Comparison of ENCODE assay signal across 1 cellular context in the genomic region with DNA sequence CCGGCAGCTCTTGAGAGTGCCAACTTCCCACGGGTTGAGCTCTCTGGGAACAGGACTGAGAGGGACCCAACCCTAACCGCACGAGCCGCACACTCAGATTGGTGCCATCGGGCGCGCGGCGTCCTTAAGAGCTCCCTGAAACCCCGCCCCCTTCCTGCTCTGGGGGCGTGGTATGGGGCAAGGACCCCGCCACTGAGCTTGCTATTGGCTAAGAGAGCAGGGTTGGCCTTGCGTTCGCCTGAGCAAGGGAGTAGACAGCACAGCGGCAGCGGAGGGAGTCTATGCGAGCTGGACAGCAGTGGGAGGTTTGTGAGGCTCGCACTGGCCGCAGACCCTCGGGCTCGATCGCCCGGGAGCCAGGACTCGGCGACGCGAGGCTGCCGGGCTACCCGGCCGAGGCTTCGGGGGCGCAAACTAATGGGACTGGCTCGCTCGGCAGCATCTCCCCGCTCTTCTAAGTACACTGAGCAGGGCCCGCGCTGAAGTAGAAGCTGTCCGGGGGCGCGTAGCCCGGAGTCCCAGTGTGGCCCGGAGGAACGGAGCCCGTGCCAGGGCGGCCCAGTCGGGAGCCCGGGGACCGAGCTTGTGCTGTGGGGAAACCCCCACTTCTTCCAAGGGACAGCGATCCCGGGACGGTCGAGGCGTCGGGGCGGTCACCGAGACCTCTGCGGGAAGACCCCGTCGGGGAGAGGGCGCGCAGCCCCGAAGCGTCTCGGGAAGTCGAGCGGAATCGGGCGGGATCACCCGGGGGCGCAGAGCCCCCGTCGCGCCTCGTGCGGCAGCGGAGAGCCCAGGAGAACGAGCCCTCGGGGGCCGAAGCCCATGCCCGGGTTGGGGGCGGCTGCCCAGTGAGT.
A peak's percentile ranks its signal among the peaks of the same experiment; 100 is the strongest.
TF ChIP-seq lines count a peak whose summit lies in the region.

A gene (plus strand): TSS at position 282 of the 854 bp plus-strand sequence. CDS start 756 bp downstream, outside the sequence.

TF ChIP-seq in K562, 482 proteins besides CTCF, POLR2A, EP300 and RAD21 (continued from another document):
- TF ChIP-seq ZNF699 (CRISPR knock-in tag; IDR thresholded peaks at IDR 0.05; ENCODE audit: insufficient replicate concordance) (no peak), ELF4 (CRISPR knock-in tag; IDR thresholded peaks at IDR 0.05) (no peak), ZNF384 (IDR thresholded peaks at IDR 0.05; ENCODE audit: low read depth, low read length) (no peak), TAF1 (IDR thresholded peaks at IDR 0.05; ENCODE audit: control insufficient read depth, extremely low read depth, insufficient read depth, low read length, severe bottlenecking) (peak; percentile 39), NFIC (IDR thresholded peaks at IDR 0.05) (0 out of 2 replicates have a peak, but pooled peaks have one; percentile 26), FOXK2 (conservative IDR thresholded peaks at IDR 0.05 in 1 of 2, IDR thresholded peaks at IDR 0.05 in 1 of 2; ENCODE audit: low read depth in 2 of 2) (no peak), NFYB (IDR thresholded peaks at IDR 0.05; ENCODE audit: extremely low read depth, insufficient read length) (peak; percentile 34), RBFOX2 (IDR thresholded peaks at IDR 0.05; ENCODE audit: low read depth, low read length) (peak; percentile 74), LEF1 (IDR thresholded peaks at IDR 0.05) (no peak), NCOA6 (IDR thresholded peaks at IDR 0.05) (peak; percentile 59), PML (IDR thresholded peaks at IDR 0.05; ENCODE audit: low read length) (no peak), ZBTB7A (IDR thresholded peaks at IDR 0.05; ENCODE audit: borderline replicate concordance, control insufficient read depth, low read depth, low read length) (no peak), POLR3G (IDR thresholded peaks at IDR 0.05; ENCODE audit: extremely low read depth, insufficient read length, insufficient replicate concordance) (no peak), TCF7L2 (IDR thresholded peaks at IDR 0.05; ENCODE audit: low read depth, low read length) (no peak), KLF10 (CRISPR knock-in tag; IDR thresholded peaks at IDR 0.05) (no peak), ZNF133 (CRISPR knock-in tag; IDR thresholded peaks at IDR 0.05) (no peak), POLR2G (IDR thresholded peaks at IDR 0.05; ENCODE audit: low read depth, low read length) (peak; percentile 80), YY1 (IDR thresholded peaks at IDR 0.05; ENCODE audit: borderline replicate concordance in 1 of 3, control insufficient read depth in 1 of 3, extremely low read depth in 1 of 3, insufficient read depth in 3 of 3, insufficient read length in 1 of 3, insufficient replicate concordance in 2 of 3, low read depth in 1 of 3, low read length in 2 of 3) (no peak), MIER1 (IDR thresholded peaks at IDR 0.05; ENCODE audit: low read depth) (no peak), KDM5B (IDR thresholded peaks at IDR 0.05; ENCODE audit: insufficient replicate concordance, low read depth, low read length) (peak; percentile 57), TEAD2 (tag; IDR thresholded peaks at IDR 0.05) (no peak), ZNF354B (CRISPR knock-in tag; IDR thresholded peaks at IDR 0.05) (no peak)
- TF ChIP-seq, protein P1, sequence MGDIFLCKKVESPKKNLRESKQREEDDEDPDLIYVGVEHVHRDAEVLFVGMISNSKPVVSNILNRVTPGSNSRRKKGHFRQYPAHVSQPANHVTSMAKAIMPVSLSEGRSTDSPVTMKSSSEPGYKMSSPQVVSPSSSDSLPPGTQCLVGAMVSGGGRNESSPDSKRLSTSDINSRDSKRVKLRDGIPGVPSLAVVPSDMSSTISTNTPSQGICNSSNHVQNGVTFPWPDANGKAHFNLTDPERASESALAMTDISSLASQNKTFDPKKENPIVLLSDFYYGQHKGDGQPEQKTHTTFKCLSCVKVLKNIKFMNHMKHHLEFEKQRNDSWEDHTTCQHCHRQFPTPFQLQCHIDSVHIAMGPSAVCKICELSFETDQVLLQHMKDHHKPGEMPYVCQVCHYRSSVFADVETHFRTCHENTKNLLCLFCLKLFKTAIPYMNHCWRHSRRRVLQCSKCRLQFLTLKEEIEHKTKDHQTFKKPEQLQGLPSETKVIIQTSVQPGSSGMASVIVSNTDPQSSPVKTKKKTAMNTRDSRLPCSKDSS (IDR thresholded peaks at IDR 0.05; ENCODE audit: low read depth, partially characterized antibody), result no peak
- TF ChIP-seq, protein P2, sequence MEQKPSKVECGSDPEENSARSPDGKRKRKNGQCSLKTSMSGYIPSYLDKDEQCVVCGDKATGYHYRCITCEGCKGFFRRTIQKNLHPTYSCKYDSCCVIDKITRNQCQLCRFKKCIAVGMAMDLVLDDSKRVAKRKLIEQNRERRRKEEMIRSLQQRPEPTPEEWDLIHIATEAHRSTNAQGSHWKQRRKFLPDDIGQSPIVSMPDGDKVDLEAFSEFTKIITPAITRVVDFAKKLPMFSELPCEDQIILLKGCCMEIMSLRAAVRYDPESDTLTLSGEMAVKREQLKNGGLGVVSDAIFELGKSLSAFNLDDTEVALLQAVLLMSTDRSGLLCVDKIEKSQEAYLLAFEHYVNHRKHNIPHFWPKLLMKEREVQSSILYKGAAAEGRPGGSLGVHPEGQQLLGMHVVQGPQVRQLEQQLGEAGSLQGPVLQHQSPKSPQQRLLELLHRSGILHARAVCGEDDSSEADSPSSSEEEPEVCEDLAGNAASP (IDR thresholded peaks at IDR 0.05), result no peak
- TF ChIP-seq, protein P3, sequence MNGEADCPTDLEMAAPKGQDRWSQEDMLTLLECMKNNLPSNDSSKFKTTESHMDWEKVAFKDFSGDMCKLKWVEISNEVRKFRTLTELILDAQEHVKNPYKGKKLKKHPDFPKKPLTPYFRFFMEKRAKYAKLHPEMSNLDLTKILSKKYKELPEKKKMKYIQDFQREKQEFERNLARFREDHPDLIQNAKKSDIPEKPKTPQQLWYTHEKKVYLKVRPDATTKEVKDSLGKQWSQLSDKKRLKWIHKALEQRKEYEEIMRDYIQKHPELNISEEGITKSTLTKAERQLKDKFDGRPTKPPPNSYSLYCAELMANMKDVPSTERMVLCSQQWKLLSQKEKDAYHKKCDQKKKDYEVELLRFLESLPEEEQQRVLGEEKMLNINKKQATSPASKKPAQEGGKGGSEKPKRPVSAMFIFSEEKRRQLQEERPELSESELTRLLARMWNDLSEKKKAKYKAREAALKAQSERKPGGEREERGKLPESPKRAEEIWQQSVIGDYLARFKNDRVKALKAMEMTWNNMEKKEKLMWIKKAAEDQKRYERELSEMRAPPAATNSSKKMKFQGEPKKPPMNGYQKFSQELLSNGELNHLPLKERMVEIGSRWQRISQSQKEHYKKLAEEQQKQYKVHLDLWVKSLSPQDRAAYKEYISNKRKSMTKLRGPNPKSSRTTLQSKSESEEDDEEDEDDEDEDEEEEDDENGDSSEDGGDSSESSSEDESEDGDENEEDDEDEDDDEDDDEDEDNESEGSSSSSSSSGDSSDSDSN (IDR thresholded peaks at IDR 0.05; ENCODE audit: borderline replicate concordance in 1 of 2, low read depth in 2 of 2, low read length in 2 of 2), result no peak
